ENCODE assay signal across 8 cellular contexts in genomic region chr1:228109073-228109961, GRCh38. TPM values are rescaled to one million over a fixed set of nuclear protein-coding genes. Genes with fewer than 3 reads are reported as not detected.
A peak's percentile ranks its signal among the peaks of the same experiment; 100 is the strongest.
DNase-seq lines count a peak whose midpoint lies in the region; ATAC-seq and TF ChIP-seq lines count a peak whose summit lies in the region.

Gene MRPL55 (minus strand): TSS chr1:228109299. CDS start chr1:228108260, 1,039 bp downstream.

- peak within 1 kb of the TSS; percentile 91 for H3K27ac Mint-ChIP-seq in activated T-helper 17 cell treated with anti-CD3 and anti-CD28 coated beads, Interleukin-2, amount 50 U/mL, for 72 hours
- H3K27ac Mint-ChIP-seq in natural killer cell: peak within 1 kb of the TSS; percentile 86 to 99

- peaks cover 9% of the 10 kb centered on the region for H3K4me1 Mint-ChIP-seq in activated T-helper 17 cell treated with anti-CD3 and anti-CD28 coated beads, Interleukin-2, amount 50 U/mL, for 72 hours
- H3K4me1 Mint-ChIP-seq in natural killer cell: peaks cover 14 to 24% of the 10 kb centered on the region in 2 donors

- H3K4me3 Mint-ChIP-seq in activated T-helper 17 cell treated with anti-CD3 and anti-CD28 coated beads, Interleukin-2, amount 50 U/mL, for 72 hours: peak within 1 kb of the TSS; percentile 90
- peak within 1 kb of the TSS; percentile 93 for H3K4me3 Mint-ChIP-seq in natural killer cell

- intact Hi-C loops in natural killer cell (cut with micrococcal nuclease): loop anchor here (1.0 kb wide), 2 partner anchors 31 to 56 kb away; partner anchors contain the start of genes GUK1 and IBA57

- POLR2A ChIA-PET in RWPE1 (lab: Yijun Ruan, JAX; ENCODE audit: low non-redundant PET): no interaction called here

- TF ChIP-seq CTCF in LNCaP clone FGC (IDR thresholded peaks at IDR 0.05; ENCODE audit: control insufficient read depth, extremely low read depth, insufficient read depth) (no peak), RWPE1 (conservative IDR thresholded peaks at IDR 0.05; ENCODE audit: low read depth) (no peak), fibroblast of mammary gland (conservative IDR thresholded peaks at IDR 0.05; ENCODE audit: control insufficient read depth, insufficient read depth, low read depth, low read length) (no peak), natural killer cell (IDR thresholded peaks at IDR 0.05) (no peak)

- CTCF ChIA-PET in RWPE1 (lab: Yijun Ruan, JAX): interaction anchor here (0.6 to 1.0 kb wide), 3 partner anchors 57 to 121 kb away, joined by 3 to 7 read pairs (median 7); no protein-coding TSS in a partner anchor

- H3K27ac ChIP-seq in RWPE1: peak within 1 kb of the TSS; percentile 70

- DNase-seq in EH (ENCODE audit: low read depth) (peak; percentile 95), H4 (ENCODE audit: low spot score) (peak; percentile 95), LNCaP clone FGC (ENCODE audit: low read depth) (peak; percentile 89), RWPE1 (ENCODE audit: low spot score) (peak; percentile 92), fibroblast of mammary gland (ENCODE audit: low read depth) (peak; percentile 93), natural killer cell (peak; percentile 100)
- peak; percentile 96 for DNase-seq in stimulated activated naive CD4-positive, alpha-beta T cell treated with Interleukin-2 at 50 U/mL for 16 hours (lab: John Stamatoyannopoulos, UW)

- peak; percentile 97 for ATAC-seq in activated T-helper 17 cell treated with anti-CD3 and anti-CD28 coated beads, Interleukin-2, amount 50 U/mL, for 72 hours (replicated peaks)
- ATAC-seq in natural killer cell: peak; percentile 97 to 100 (median 98)

- H3K36me3 Mint-ChIP-seq in activated T-helper 17 cell treated with anti-CD3 and anti-CD28 coated beads, Interleukin-2, amount 50 U/mL, for 72 hours (ENCODE audit: low read depth): peaks cover 18% of the 10 kb centered on the region
- H3K36me3 Mint-ChIP-seq in natural killer cell: no peaks in the 10 kb centered on the region

- H3K4me3 ChIP-seq in LNCaP clone FGC (ENCODE audit: low read depth, low read length) (peak within 1 kb of the TSS; percentile 99), fibroblast of mammary gland (ENCODE audit: control insufficient read depth, low read depth, low read length) (peak within 1 kb of the TSS; percentile 89)

- no peaks in the 10 kb centered on the region for H3K9me3 Mint-ChIP-seq in activated T-helper 17 cell treated with anti-CD3 and anti-CD28 coated beads, Interleukin-2, amount 50 U/mL, for 72 hours
- H3K9me3 Mint-ChIP-seq in natural killer cell: no peaks in the 10 kb centered on the region

- no peaks in the 10 kb centered on the region for H3K27me3 Mint-ChIP-seq in activated T-helper 17 cell treated with anti-CD3 and anti-CD28 coated beads, Interleukin-2, amount 50 U/mL, for 72 hours
- H3K27me3 Mint-ChIP-seq in natural killer cell (ENCODE audit: low read depth in 2 of 2): no peaks in the 10 kb centered on the region

RNA-seq across cellular contexts. Expression of gene MRPL55, which starts in this region (rescaled TPM):
- total RNA-seq in H4 (2014; rRNA removed; shearing (Covaris generic)): 85.3 and 97.7 TPM in 2 replicates
- total RNA-seq in activated T-helper 17 cell treated with anti-CD3 and anti-CD28 coated beads, Interleukin-2, amount 50 U/mL, for 72 hours: 10 to 100 TPM; 42.3 to 48.6 TPM
- 10 to 100 TPM; 50.0 to 70.6 (median 64.1) TPM for total RNA-seq in natural killer cell

Comparison
In these comparisons a context has a peak if more than half of its experiments do, and no peak if none do; other contexts are left out.
1. Peak in every context shown above with its lines: DNase-seq, ATAC-seq, H3K4me3 ChIP-seq and H3K27ac ChIP-seq.